Comparison of ENCODE assay signal across 27 cellular contexts in the genomic region with DNA sequence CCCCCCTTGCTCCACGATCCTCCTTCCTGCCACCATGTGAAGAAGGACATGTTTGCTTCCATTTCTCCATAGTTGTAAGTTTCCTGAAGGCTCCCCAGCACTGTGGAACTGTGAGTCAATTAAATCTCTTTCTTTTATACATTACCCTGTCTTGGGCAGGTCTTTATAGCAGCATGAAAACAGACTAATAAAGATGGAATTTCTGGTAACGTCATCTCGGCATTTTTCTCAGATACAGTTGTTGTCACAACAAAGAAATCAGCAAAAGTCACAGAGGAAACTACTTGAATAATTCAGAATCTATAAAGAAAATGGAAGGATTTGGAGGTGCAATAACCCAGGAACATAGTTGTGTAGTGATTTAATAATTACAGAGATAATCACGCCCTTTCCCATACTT. TPM values are rescaled to one million over a fixed set of nuclear protein-coding genes. Genes with fewer than 3 reads are reported as not detected.
DNase-seq lines count a peak whose midpoint lies in the region; ATAC-seq and TF ChIP-seq lines count a peak whose summit lies in the region.
"Had no signal": no experiment of that assay in that cellular context is flagged by ENCODE, and none has a peak within 500 bp of the region (broad histone marks: within the 10 kb centered on the region; RNA-seq: fewer than 3 reads in every experiment).

No MANE protein-coding gene starts in this region.

- POLR2A ChIA-PET in PC-3 (lab: Charles Lee; ENCODE audit: unreplicated experiment): no interaction called here

- 79 to 87% methylated on average over 4 of the region's 4 CpGs for WGBS in tibial nerve, 2 donors

- no peaks in the 10 kb centered on the region for H3K79me2 ChIP-seq in PC-3 (ENCODE audit: low read length)

- intact Hi-C loops in PC-3 (cut with micrococcal nuclease): no loop called here

- H3K9me3 ChIP-seq in PC-3 (ENCODE audit: low read length) (no peaks in the 10 kb centered on the region), tibial nerve (no peaks in the 10 kb centered on the region)
- H3K9me3 ChIP-seq: BLaER1, HAP-1 had no signal

- no peak overlapping the region for H3K4me2 ChIP-seq in PC-3 (ENCODE audit: low read length)
- H3K4me2 ChIP-seq: BLaER1, GM23338 had no signal

- CTCF ChIA-PET in PC-3 (lab: Charles Lee): no interaction called here

- no peaks in the 10 kb centered on the region for H3F3A ChIP-seq in PC-3 (ENCODE audit: low read length, unreplicated experiment)

- no peak for TF ChIP-seq EP300 in tibial nerve (IDR thresholded peaks at IDR 0.05)

- in situ Hi-C loops in astrocyte of the spinal cord (cut with HindIII; ENCODE audit: low sequenced_read_pairs): no loop called here

- H3K9ac ChIP-seq in PC-3 (ENCODE audit: low read length): no peak overlapping the region
- H3K9ac ChIP-seq: BLaER1 had no signal

- no peak overlapping the region for H2AFZ ChIP-seq in PC-3 (ENCODE audit: low read length)
- H2AFZ ChIP-seq: GM23338 had no signal

- peaks cover 16% of the 10 kb centered on the region; the same call in 1 of the 2 replicates for H3K27me3 ChIP-seq in PC-3 (ENCODE audit: low read length)
- no peaks in the 10 kb centered on the region for H3K27me3 ChIP-seq in tibial nerve
- H3K27me3 ChIP-seq: BLaER1, SJCRH30 had no signal

- ATAC-seq in PC-3 (no peak), GM21515 (IDR thresholded peaks at IDR 0.05; ENCODE audit: unreplicated experiment) (no peak)
- ATAC-seq: GM23338, Panc1 had no signal

- H3K27ac ChIP-seq in PC-3 (ENCODE audit: low read length) (no peak overlapping the region), tibial nerve (no peak overlapping the region)
- H3K27ac ChIP-seq: BLaER1, SJCRH30 had no signal

- no TSS peak for BruUV-seq in PC-3 (replicated peaks; lab: Mats Ljungman, UMichigan)

- TF ChIP-seq POLR2A in tibial nerve (IDR thresholded peaks at IDR 0.05): no peak

- H3K9me2 ChIP-seq in PC-3 (replicated peaks; ENCODE audit: low read length): no peaks in the 10 kb centered on the region

- DNase-seq in ELR (ENCODE audit: low read depth) (peak; percentile 73), PC-3 (peak; percentile 35), astrocyte of the spinal cord (ENCODE audit: low read depth, low spot score) (peak; percentile 36), tibial nerve (ENCODE audit: low spot score in 2 of 2) (no peak), midbrain (lab: John Stamatoyannopoulos, UW) (no peak), SHP77 (lab: John Stamatoyannopoulos, UW) (no peak)
- DNase-seq: CD4-positive, alpha-beta T cell; COR-L47; DMS 273 treated with DMSO at 0.1 percent for 48 hours; DND-41; GDM1; KG1; NCI-H1105; NCI-H146; NCI-H2029; NCI-H2227 treated with DMSO at 0.1 percent for 48 hours; NCI-H524; NCI-H774; NK-92 treated with Interleukin-12 subunit alpha and Interleukin-12 subunit beta, amount 100 ng/mL, for 24 hours; SJCRH30 had no signal

- TF ChIP-seq CTCF in PC-3 (conservative IDR thresholded peaks at IDR 0.05; ENCODE audit: low read depth, low read length) (no peak), astrocyte of the spinal cord (IDR thresholded peaks at IDR 0.05; ENCODE audit: low read depth, low read length) (no peak), tibial nerve (IDR thresholded peaks at IDR 0.05) (no peak)

- no peak overlapping the region for H3K4me3 ChIP-seq in PC-3 (ENCODE audit: low read length)
- H3K4me3 ChIP-seq in astrocyte of the spinal cord (ENCODE audit: low read depth, low read length): no peak overlapping the region
- no peak overlapping the region for H3K4me3 ChIP-seq in tibial nerve
- H3K4me3 ChIP-seq: BLaER1, GM23338, HAP-1, SJCRH30 had no signal

- no peaks in the 10 kb centered on the region for H4K20me1 ChIP-seq in PC-3 (ENCODE audit: low read length)
- H4K20me1 ChIP-seq: BLaER1 had no signal

- H3K36me3 ChIP-seq in PC-3 (ENCODE audit: low read depth, low read length) (no peaks in the 10 kb centered on the region), tibial nerve (no peaks in the 10 kb centered on the region)
- H3K36me3 ChIP-seq: BLaER1, HAP-1, SJCRH30 had no signal

- H3K4me1 ChIP-seq in PC-3 (ENCODE audit: insufficient read depth, low read length): peaks cover 1% of the 10 kb centered on the region; the same call in 1 of the 2 replicates
- no peaks in the 10 kb centered on the region for H3K4me1 ChIP-seq in tibial nerve
- H3K4me1 ChIP-seq: BLaER1, HAP-1 had no signal

RNA-seq across cellular contexts. Expression of gene APCS, which starts 4.4 kb away (rescaled TPM):
- total RNA-seq in PC-3 (2014; rRNA removed): not detected in 2 replicates
- total RNA-seq in tibial nerve: not detected
- total RNA-seq: A673; CD4-positive, alpha-beta T cell; GM23338; HT1080; SJCRH30 had no signal

RNA-seq across cellular contexts. Expression of gene OR10J5, which starts 56.2 kb away (rescaled TPM):
- total RNA-seq in PC-3 (2014; rRNA removed): not detected in 2 replicates
- not detected for total RNA-seq in tibial nerve
- total RNA-seq: A673; CD4-positive, alpha-beta T cell; GM23338; HT1080; SJCRH30 had no signal

Comparison
In these comparisons a context has a peak if more than half of its experiments do, and no peak if none do; other contexts are left out.
1. DNase-seq: peak in ELR (single experiment), PC-3 (single experiment) and astrocyte of the spinal cord (single experiment); none in tibial nerve (0 of 2), midbrain (single experiment) and SHP77 (0 of 2).